In genomic region chr10:23171232-23171876, GRCh38 we compare ENCODE assay signal across 13 cellular contexts. TPM values are rescaled to one million over a fixed set of nuclear protein-coding genes. Genes with fewer than 3 reads are reported as not detected.
DNase-seq lines count a peak whose midpoint lies in the region; ATAC-seq, FAIRE-seq and TF ChIP-seq lines count a peak whose summit lies in the region.
"Had no signal": no experiment of that assay in that cellular context is flagged by ENCODE, and none has a peak within 500 bp of the region (broad histone marks: within the 10 kb centered on the region; RNA-seq: fewer than 3 reads in every experiment).

No MANE protein-coding gene starts in this region.

- H3K9me3 ChIP-seq in A549 (no peaks in the 10 kb centered on the region), GM12878 (replicated peaks; ENCODE audit: control insufficient read depth, insufficient read depth, low read length) (no peaks in the 10 kb centered on the region), BE2C (no peaks in the 10 kb centered on the region)
- H3K9me3 ChIP-seq: ovary, Peyer's patch had no signal

- no peak overlapping the region for H3K4me2 ChIP-seq in A549
- no peak overlapping the region for H3K4me2 ChIP-seq in GM12878 (ENCODE audit: control insufficient read depth, insufficient read depth)

- TF ChIP-seq EP300 in A549 (IDR thresholded peaks at IDR 0.05) (no peak), GM12878 (IDR thresholded peaks at IDR 0.05; ENCODE audit: borderline replicate concordance in 1 of 2, control insufficient read depth in 1 of 2, low read depth in 2 of 2, low read length in 2 of 2) (no peak)

- POLR2A ChIA-PET in A549 (lab: Yijun Ruan, JAX): no interaction called here
- POLR2A ChIA-PET in GM12878 (lab: Charles Lee): no interaction called here

- H3K79me2 ChIP-seq in GM12878 (ENCODE audit: control insufficient read depth, insufficient read depth, low read length): no peaks in the 10 kb centered on the region

- TF ChIP-seq POLR2A in A549 (IDR thresholded peaks at IDR 0.05; ENCODE audit: low read length): no peak
- TF ChIP-seq POLR2A in GM12878 (IDR thresholded peaks at IDR 0.05; ENCODE audit: low read depth, low read length): no peak

- H4K20me1 ChIP-seq in GM12878 (ENCODE audit: control insufficient read depth, insufficient read depth): no peaks in the 10 kb centered on the region

- in situ Hi-C loops in GM12878 (cut with MboI): no loop called here

- TF ChIP-seq RAD21 in A549 (conservative IDR thresholded peaks at IDR 0.05 in 1 of 2, IDR thresholded peaks at IDR 0.05 in 1 of 2) (no peak), GM12878 (IDR thresholded peaks at IDR 0.05; ENCODE audit: insufficient read depth, low read depth, low read length) (no peak)

- RAD21 ChIA-PET in GM12878 (lab: Charles Lee; ENCODE audit: unreplicated experiment): no interaction called here

- no peak overlapping the region for H3K9ac ChIP-seq in GM12878 (ENCODE audit: control insufficient read depth, insufficient read depth, low read length)

- SMC1A ChIA-PET in GM12878 (lab: Charles Lee; ENCODE audit: uncharacterized antibody, unreplicated experiment): no interaction called here

- intact Hi-C loops in GM12878 (cut with micrococcal nuclease; ENCODE audit: unreplicated experiment): no loop called here

- BruUV-seq in GM12878 (replicated peaks; lab: Mats Ljungman, UMichigan): no TSS peak

- 40% methylated on average over 24 of the region's 26 CpGs for WGBS in A549 (ENCODE audit: missing lambda C conversion rate)
- 47% methylated on average over 26 of the region's 26 CpGs for WGBS in GM12878 (ENCODE audit: insufficient coverage, insufficient replicate concordance, low lambda C conversion rate, missing lambda C conversion rate)

- no peak for FAIRE-seq in A549 (lab: Jason Lieb, UNC)
- FAIRE-seq in GM12878 (lab: Jason Lieb, UNC): no peak

- peak in 1 of 2 experiments; percentile 70; a peak in 2 of 6 replicates for ATAC-seq in A549
- no peak for ATAC-seq in GM12878

- H3K4me1 ChIP-seq in A549: no peaks in the 10 kb centered on the region
- H3K4me1 ChIP-seq in GM12878 (ENCODE audit: control insufficient read depth, insufficient read depth, low read length): no peaks in the 10 kb centered on the region
- no peaks in the 10 kb centered on the region for H3K4me1 ChIP-seq in BE2C

- H3K27me3 ChIP-seq in GM12878 (replicated peaks in 1 of 2; ENCODE audit: control insufficient read depth in 2 of 2, insufficient read depth in 2 of 2, low read length in 1 of 2) (no peaks in the 10 kb centered on the region; a peak in 3 of 4 replicates), BE2C (peaks cover 77% of the 10 kb centered on the region)
- H3K27me3 ChIP-seq: ovary had no signal

- H3K4me3 ChIP-seq in A549 (no peak overlapping the region), GM12878 (no peak overlapping the region), BE2C (ENCODE audit: low read depth, low read length) (no peak overlapping the region)
- H3K4me3 ChIP-seq: ovary, Peyer's patch had no signal

- H2AFZ ChIP-seq in GM12878 (ENCODE audit: control insufficient read depth, low read depth, low read length): no peak overlapping the region

- no peaks in the 10 kb centered on the region for H3K36me3 ChIP-seq in GM12878 (ENCODE audit: control insufficient read depth in 2 of 2, insufficient read depth in 2 of 2, low read length in 1 of 2)
- no peaks in the 10 kb centered on the region for H3K36me3 ChIP-seq in BE2C
- H3K36me3 ChIP-seq: ovary, Peyer's patch had no signal

- CTCF ChIA-PET in A549 (lab: Yijun Ruan, JAX) (no interaction called here), GM12878 (lab: Yijun Ruan, JAX) (no interaction called here)

- peak in 1 of 2 experiments; percentile 14 for DNase-seq in A549 (ENCODE audit: low read depth in 1 of 2, low spot score in 1 of 2)
- DNase-seq in HK-2 (ENCODE audit: unreplicated experiment): peak; percentile 14
- DNase-seq in GM12878 (ENCODE audit: low read depth, low spot score): no peak
- peak; percentile 78 for DNase-seq in iPS-NIHi7 (ENCODE audit: extremely low spot score)
- DNase-seq in NCI-H2081 treated with DMSO at 0.1 percent for 48 hours (lab: John Stamatoyannopoulos, UW): no peak
- DNase-seq in BE2C: no peak
- no peak for DNase-seq in DMS153 (lab: John Stamatoyannopoulos, UW)
- no peak for DNase-seq in NCI-H2029 treated with DMSO at 0.1 percent for 48 hours (lab: John Stamatoyannopoulos, UW)
- DNase-seq: activated CD4-positive, alpha-beta T cell treated with anti-CD3 and anti-CD28 coated beads for 48 hours; NCI-H1930; ovary; Peyer's patch had no signal

- H3K27ac ChIP-seq in A549 (no peak overlapping the region), GM12878 (ENCODE audit: control insufficient read depth, insufficient read depth) (no peak overlapping the region)
- H3K27ac ChIP-seq: ovary, Peyer's patch had no signal

- no peak for TF ChIP-seq CTCF in A549 (IDR thresholded peaks at IDR 0.05)
- TF ChIP-seq CTCF in GM12878 (IDR thresholded peaks at IDR 0.05 in 2 of 3, conservative IDR thresholded peaks at IDR 0.05 in 1 of 3; ENCODE audit: control insufficient read depth in 2 of 3, extremely low read depth in 1 of 3, insufficient read depth in 1 of 3, low read depth in 3 of 3, low read length in 3 of 3): no peak
- TF ChIP-seq CTCF in BE2C (IDR thresholded peaks at IDR 0.05; ENCODE audit: low read depth, low read length): no peak

TF ChIP-seq in A549, 52 proteins besides CTCF, POLR2A, EP300 and RAD21 (continues in another document):
- no peak for TF ChIP-seq NFE2L2 (conservative IDR thresholded peaks at IDR 0.05; ENCODE audit: low read length)
- TF ChIP-seq, protein P1, sequence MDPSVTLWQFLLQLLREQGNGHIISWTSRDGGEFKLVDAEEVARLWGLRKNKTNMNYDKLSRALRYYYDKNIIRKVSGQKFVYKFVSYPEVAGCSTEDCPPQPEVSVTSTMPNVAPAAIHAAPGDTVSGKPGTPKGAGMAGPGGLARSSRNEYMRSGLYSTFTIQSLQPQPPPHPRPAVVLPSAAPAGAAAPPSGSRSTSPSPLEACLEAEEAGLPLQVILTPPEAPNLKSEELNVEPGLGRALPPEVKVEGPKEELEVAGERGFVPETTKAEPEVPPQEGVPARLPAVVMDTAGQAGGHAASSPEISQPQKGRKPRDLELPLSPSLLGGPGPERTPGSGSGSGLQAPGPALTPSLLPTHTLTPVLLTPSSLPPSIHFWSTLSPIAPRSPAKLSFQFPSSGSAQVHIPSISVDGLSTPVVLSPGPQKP (IDR thresholded peaks at IDR 0.05; ENCODE audit: low read depth, low read length): no peak

TF ChIP-seq in GM12878, 131 proteins besides CTCF, POLR2A, EP300 and RAD21:
- TF ChIP-seq, protein P2, sequence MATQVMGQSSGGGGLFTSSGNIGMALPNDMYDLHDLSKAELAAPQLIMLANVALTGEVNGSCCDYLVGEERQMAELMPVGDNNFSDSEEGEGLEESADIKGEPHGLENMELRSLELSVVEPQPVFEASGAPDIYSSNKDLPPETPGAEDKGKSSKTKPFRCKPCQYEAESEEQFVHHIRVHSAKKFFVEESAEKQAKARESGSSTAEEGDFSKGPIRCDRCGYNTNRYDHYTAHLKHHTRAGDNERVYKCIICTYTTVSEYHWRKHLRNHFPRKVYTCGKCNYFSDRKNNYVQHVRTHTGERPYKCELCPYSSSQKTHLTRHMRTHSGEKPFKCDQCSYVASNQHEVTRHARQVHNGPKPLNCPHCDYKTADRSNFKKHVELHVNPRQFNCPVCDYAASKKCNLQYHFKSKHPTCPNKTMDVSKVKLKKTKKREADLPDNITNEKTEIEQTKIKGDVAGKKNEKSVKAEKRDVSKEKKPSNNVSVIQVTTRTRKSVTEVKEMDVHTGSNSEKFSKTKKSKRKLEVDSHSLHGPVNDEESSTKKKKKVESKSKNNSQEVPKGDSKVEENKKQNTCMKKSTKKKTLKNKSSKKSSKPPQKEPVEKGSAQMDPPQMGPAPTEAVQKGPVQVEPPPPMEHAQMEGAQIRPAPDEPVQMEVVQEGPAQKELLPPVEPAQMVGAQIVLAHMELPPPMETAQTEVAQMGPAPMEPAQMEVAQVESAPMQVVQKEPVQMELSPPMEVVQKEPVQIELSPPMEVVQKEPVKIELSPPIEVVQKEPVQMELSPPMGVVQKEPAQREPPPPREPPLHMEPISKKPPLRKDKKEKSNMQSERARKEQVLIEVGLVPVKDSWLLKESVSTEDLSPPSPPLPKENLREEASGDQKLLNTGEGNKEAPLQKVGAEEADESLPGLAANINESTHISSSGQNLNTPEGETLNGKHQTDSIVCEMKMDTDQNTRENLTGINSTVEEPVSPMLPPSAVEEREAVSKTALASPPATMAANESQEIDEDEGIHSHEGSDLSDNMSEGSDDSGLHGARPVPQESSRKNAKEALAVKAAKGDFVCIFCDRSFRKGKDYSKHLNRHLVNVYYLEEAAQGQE (IDR thresholded peaks at IDR 0.05; ENCODE audit: low read depth, low read length): peak; percentile 83
- TF ChIP-seq ZNF207 (IDR thresholded peaks at IDR 0.05; ENCODE audit: borderline replicate concordance): no peak

RNA-seq across cellular contexts. Expression of gene PTF1A, which starts 20.8 kb away (rescaled TPM):
- polyA plus RNA-seq in A549 (2011; rRNA removed): not detected in 2 replicates
- not detected in 2 replicates for polyA plus RNA-seq in A549 (2012; cell fraction: cytosol; rRNA removed)
- polyA plus RNA-seq in A549 (2012; cell fraction: nucleus; rRNA removed): not detected in 2 replicates
- not detected in 3 replicates for polyA plus RNA-seq in A549 (2017; fragmentation: RNase III; extraction: RNeasy Plus Mini Kit Qiagen cat#74134 plus additional on column Dnase treatment)
- polyA minus RNA-seq in A549 (2011; rRNA and poly(A)+ RNA removed): not detected in 2 replicates
- total RNA-seq in GM12878 (2013; cell fraction: nucleolus; rRNA removed): not detected in 2 replicates
- total RNA-seq in GM12878 (2014; rRNA removed): not detected in 2 replicates
- total RNA-seq in GM12878 (2014; rRNA removed; fragmentation: Illumina TruSeq; extraction: Trizol): not detected in 2 replicates
- not detected in 2 replicates for total RNA-seq in GM12878 (2021)
- polyA plus RNA-seq in GM12878 (2011; ENCODE audit: low read depth): not detected
- polyA plus RNA-seq in GM12878 (2011; rRNA removed): not detected in 2 replicates
- not detected in 2 replicates for polyA plus RNA-seq in GM12878 (2011; cell fraction: cytosol; rRNA removed)
- not detected in 2 replicates for polyA plus RNA-seq in GM12878 (2011; cell fraction: nucleus; rRNA removed)
- not detected in 2 replicates for polyA plus RNA-seq in GM12878 (2012)
- polyA plus RNA-seq in GM12878 (2014; fragmentation: Illumina TruSeq; extraction: Trizol): not detected in 2 replicates
- not detected for polyA plus RNA-seq in GM12878 (2014; fragmentation: Nextera tagmentation; extraction: Ambion mirVana)
- polyA plus RNA-seq in GM12878 (2014; rRNA removed): not detected in 2 replicates
- polyA plus RNA-seq in GM12878 (2016; fragmentation: Nextera tagmentation; extraction: Ambion mirVana): not detected
- not detected in 2 replicates for polyA minus RNA-seq in GM12878 (2011; rRNA and poly(A)+ RNA removed)
- polyA minus RNA-seq in GM12878 (2011; cell fraction: cytosol; rRNA and poly(A)+ RNA removed): not detected in 2 replicates
- not detected in 2 replicates for polyA minus RNA-seq in GM12878 (2011; cell fraction: nucleus; rRNA and poly(A)+ RNA removed)
- not detected for polyA plus RNA-seq in BE2C (2012; ENCODE audit: insufficient read depth, insufficient read length, low read depth)
- total RNA-seq: ovary, Peyer's patch had no signal
- polyA plus RNA-seq: BJ, ovary had no signal

Comparison
In these comparisons a context has a peak if more than half of its experiments do, and no peak if none do; other contexts are left out.
1. DNase-seq: peak in HK-2 (single experiment) and iPS-NIHi7 (single experiment); none in GM12878 (single experiment), NCI-H2081 treated with DMSO at 0.1 percent for 48 hours (single experiment), BE2C (single experiment), DMS153 (single experiment) and NCI-H2029 treated with DMSO at 0.1 percent for 48 hours (single experiment).